Comparison of ENCODE assay signal across 8 cellular contexts in genomic region chr3:45659661-45660566, GRCh38. TPM values are rescaled to one million over a fixed set of nuclear protein-coding genes. Genes with fewer than 3 reads are reported as not detected.
A peak's percentile ranks its signal among the peaks of the same experiment; 100 is the strongest.
DNase-seq lines count a peak whose midpoint lies in the region; ATAC-seq, FAIRE-seq and TF ChIP-seq lines count a peak whose summit lies in the region.

No MANE protein-coding gene starts in this region.

- peaks cover 13% of the 10 kb centered on the region for H3K4me1 Mint-ChIP-seq in T-helper 17 cell

- H3K27ac Mint-ChIP-seq in T-helper 17 cell, result no peak overlapping the region

- no peaks in the 10 kb centered on the region for H3K36me3 Mint-ChIP-seq in T-helper 17 cell (ENCODE audit: low read depth)

- peak overlapping the region; percentile 2 for H3K27ac ChIP-seq in left lung

- DNase-seq in D721Med (ENCODE audit: insufficient read length, low spot score) (peak; percentile 79), HuH-7.5 (ENCODE audit: low spot score) (peak; percentile 57), T-helper 17 cell (peak; percentile 32 to 35 (median 34)), cerebellum (ENCODE audit: low spot score) (peak; percentile 78), left lung (peak in 1 of 2 donors; percentile 88), NCI-H774 (lab: John Stamatoyannopoulos, UW) (no peak)
- DNase-seq in stimulated activated naive CD8-positive, alpha-beta T cell treated with anti-CD3 and anti-CD28 coated beads, Interleukin-15, Interleukin-2, amounts not matched to agents 100 U/mL and 50 U/mL, for 24 hours, result peak; percentile 59

- FAIRE-seq in D721Med (lab: Jason Lieb, UNC), result no peak

- H3K27me3 Mint-ChIP-seq in T-helper 17 cell, result no peaks in the 10 kb centered on the region

- no peak overlapping the region for H3K4me3 Mint-ChIP-seq in T-helper 17 cell

- no peaks in the 10 kb centered on the region for H3K9me3 ChIP-seq in T-helper 17 cell (ENCODE audit: control insufficient read depth, low read length, poor library complexity, severe bottlenecking)
- no peaks in the 10 kb centered on the region for H3K9me3 ChIP-seq in left lung

- H3K36me3 ChIP-seq in left lung, result no peaks in the 10 kb centered on the region

- ATAC-seq in T-helper 17 cell, result no peak
- ATAC-seq in left lung, result peak; percentile 84
- no peak for ATAC-seq in stimulated activated naive CD8-positive, alpha-beta T cell treated with anti-CD3 and anti-CD28 coated beads, Interleukin-15, Interleukin-2, amounts not matched to agents 100 U/mL and 50 U/mL, for 24 hours
- no peak for ATAC-seq in GM18867 (IDR thresholded peaks at IDR 0.05; ENCODE audit: unreplicated experiment)

- intact Hi-C loops in left lung (cut with DNase I), result loop anchor here (5.0 to 10.0 kb wide), 2 partner anchors 65 to 68 kb away; partner anchors contain the start of gene LIMD1 (in 2 of the 2)

- no peaks in the 10 kb centered on the region for H3K27me3 ChIP-seq in left lung

- no peak overlapping the region for H3K4me3 ChIP-seq in left lung

- H3K4me1 ChIP-seq in left lung, result peaks cover 15 to 52% of the 10 kb centered on the region in 2 donors

- peak; percentile 91 for TF ChIP-seq CTCF in D721Med (IDR thresholded peaks at IDR 0.05; ENCODE audit: insufficient read depth, missing control alignments)
- peak; percentile 89 to 91 for TF ChIP-seq CTCF in left lung (IDR thresholded peaks at IDR 0.05)

RNA-seq across cellular contexts. Expression of gene SACM1L, which starts 29.3 kb away (rescaled TPM):
- total RNA-seq in T-helper 17 cell, result 10 to 100 TPM; 61.0 to 62.5 TPM
- total RNA-seq in cerebellum, result 63.8 TPM
- 10 to 100 TPM; 58.2 to 69.8 TPM for total RNA-seq in left lung
